ENCODE assay signal across 19 cellular contexts in genomic region chr19:19563348-19563848, GRCh38. TPM values are rescaled to one million over a fixed set of nuclear protein-coding genes. Genes with fewer than 3 reads are reported as not detected.
DNase-seq lines count a peak whose midpoint lies in the region; ATAC-seq and TF ChIP-seq lines count a peak whose summit lies in the region.
"Had no signal": no experiment of that assay in that cellular context is flagged by ENCODE, and none has a peak within 500 bp of the region (broad histone marks: within the 10 kb centered on the region; RNA-seq: fewer than 3 reads in every experiment).

No MANE protein-coding gene starts in this region.

- POLR2A ChIA-PET in Panc1 (lab: Charles Lee) = no interaction called here

- ATAC-seq in activated naive CD4-positive, alpha-beta T cell treated with anti-CD3 and anti-CD28 coated beads, Interleukin-2, amount 50 U/mL, for 72 hours = peak in 1 of 2 donors; percentile 16
- ATAC-seq in Panc1 = 0 out of 2 replicates have a peak, but pooled peaks have one; percentile 10

- no peaks in the 10 kb centered on the region for H3K9me3 ChIP-seq in Panc1 (ENCODE audit: control insufficient read depth, insufficient read depth, low read depth, low read length)
- H3K9me3 ChIP-seq: BE2C, MG63 had no signal

- H3K36me3 Mint-ChIP-seq in activated naive CD4-positive, alpha-beta T cell treated with anti-CD3 and anti-CD28 coated beads, Interleukin-2, amount 50 U/mL, for 72 hours = peaks cover 10 to 14% of the 10 kb centered on the region in 2 donors

- H3K27ac Mint-ChIP-seq in activated naive CD4-positive, alpha-beta T cell treated with anti-CD3 and anti-CD28 coated beads, Interleukin-2, amount 50 U/mL, for 72 hours = peak overlapping the region; percentile 81 to 84

- no peaks in the 10 kb centered on the region for H3K36me3 ChIP-seq in Panc1 (ENCODE audit: control insufficient read depth, insufficient read depth, low read length)
- H3K36me3 ChIP-seq: BE2C, MG63 had no signal

- no peak overlapping the region for H3K4me3 ChIP-seq in Panc1 (ENCODE audit: low read depth in 2 of 2, low read length in 2 of 2)
- H3K4me3 ChIP-seq: MG63, SK-N-MC had no signal

- CTCF ChIA-PET in Panc1 (lab: Charles Lee) = no interaction called here

- no peak for TF ChIP-seq CTCF in Panc1 (IDR thresholded peaks at IDR 0.05)

- no peaks in the 10 kb centered on the region for H3K27me3 ChIP-seq in Panc1 (ENCODE audit: control insufficient read depth, insufficient read depth, low read length)
- H3K27me3 ChIP-seq: BE2C, MG63 had no signal

- H3K4me1 ChIP-seq in Panc1 (ENCODE audit: control insufficient read depth, insufficient read depth, low read length) = no peaks in the 10 kb centered on the region
- H3K4me1 ChIP-seq: BE2C had no signal

- intact Hi-C loops in Panc1 (cut with micrococcal nuclease; ENCODE audit: unreplicated experiment) = no loop called here

- H3K9me3 Mint-ChIP-seq in activated naive CD4-positive, alpha-beta T cell treated with anti-CD3 and anti-CD28 coated beads, Interleukin-2, amount 50 U/mL, for 72 hours = no peaks in the 10 kb centered on the region

- BruUV-seq in Panc1 (replicated peaks; lab: Mats Ljungman, UMichigan) = no TSS peak

- in situ Hi-C loops in Panc1 (cut with HindIII; ENCODE audit: low pct_unique_long_range_greater_than_20kb, low sequenced_read_pairs) = no loop called here

- H3K27ac ChIP-seq in Panc1 (ENCODE audit: low read length) = no peak overlapping the region
- H3K27ac ChIP-seq: SK-N-MC had no signal

- no peak for DNase-seq in activated naive CD4-positive, alpha-beta T cell treated with anti-CD3 and anti-CD28 coated beads, Interleukin-2, amount 50 U/mL, for 72 hours (ENCODE audit: low spot score in 2 of 2)
- DNase-seq in activated naive CD4-positive, alpha-beta T cell treated with Interleukin-2 at 50 U/mL for 16 hours = no peak
- DNase-seq in Panc1 (ENCODE audit: low read depth, low spot score) = no peak
- peak; percentile 52 for DNase-seq in islet precursor cell
- no peak for DNase-seq in occipital lobe (lab: John Stamatoyannopoulos, UW)
- DNase-seq in SW480 (ENCODE audit: low spot score) = no peak
- no peak for DNase-seq in germinal center (ENCODE audit: low spot score)
- DNase-seq: BE2C, EL, GF-D8, Kasumi-1, MG63, NCI-H1417, NCI-H187, NCI-H446, NCI-H526, OCI-M1, SHP77 treated with DMSO at 0.1 percent for 48 hours had no signal

RNA-seq across cellular contexts. Expression of gene CILP2, which starts 25.3 kb away (rescaled TPM):
- total RNA-seq in activated naive CD4-positive, alpha-beta T cell treated with anti-CD3 and anti-CD28 coated beads, Interleukin-2, amount 50 U/mL, for 72 hours = under 1 TPM; 0.25 to 0.31 TPM
- total RNA-seq in Panc1 (2021; ENCODE audit: unreplicated experiment) (0.46 TPM), occipital lobe (0.62 TPM)
- polyA plus RNA-seq in Panc1 (2012; ENCODE audit: insufficient read length) = 0.78 TPM

RNA-seq across cellular contexts. Expression of gene YJEFN3, which starts 34.7 kb away (rescaled TPM):
- total RNA-seq in activated naive CD4-positive, alpha-beta T cell treated with anti-CD3 and anti-CD28 coated beads, Interleukin-2, amount 50 U/mL, for 72 hours = 10 to 100 TPM in 1 of 2 donors, 1 to 10 TPM in 1; 5.7 to 11.3 TPM
- 6.1 TPM for total RNA-seq in Panc1 (2021; ENCODE audit: unreplicated experiment)
- polyA plus RNA-seq in Panc1 (2012; ENCODE audit: insufficient read length) = 4.7 TPM
- total RNA-seq in occipital lobe = 1.6 TPM

RNA-seq across cellular contexts. Expression of gene NDUFA13, which starts 47.4 kb away (rescaled TPM):
- 100 to 1,000 TPM; 358 to 407 TPM for total RNA-seq in activated naive CD4-positive, alpha-beta T cell treated with anti-CD3 and anti-CD28 coated beads, Interleukin-2, amount 50 U/mL, for 72 hours
- total RNA-seq in Panc1 (2021; ENCODE audit: unreplicated experiment) (287 TPM), occipital lobe (60.4 TPM)
- polyA plus RNA-seq in Panc1 (2012; ENCODE audit: insufficient read length) = 549 TPM

RNA-seq across cellular contexts. Expression of gene TSSK6, which starts 48.0 kb away (rescaled TPM):
- 1 to 10 TPM; 3.8 to 5.5 TPM for total RNA-seq in activated naive CD4-positive, alpha-beta T cell treated with anti-CD3 and anti-CD28 coated beads, Interleukin-2, amount 50 U/mL, for 72 hours
- total RNA-seq in Panc1 (2021; ENCODE audit: unreplicated experiment) = 1.8 TPM
- 4.2 TPM for polyA plus RNA-seq in Panc1 (2012; ENCODE audit: insufficient read length)
- 1.2 TPM for total RNA-seq in occipital lobe

RNA-seq across cellular contexts. Expression of gene PBX4, which starts 55.1 kb away (rescaled TPM):
- total RNA-seq in activated naive CD4-positive, alpha-beta T cell treated with anti-CD3 and anti-CD28 coated beads, Interleukin-2, amount 50 U/mL, for 72 hours = 10 to 100 TPM; 27.6 to 37.3 TPM
- total RNA-seq in Panc1 (2021; ENCODE audit: unreplicated experiment) (8.3 TPM), occipital lobe (14.8 TPM)
- polyA plus RNA-seq in Panc1 (2012; ENCODE audit: insufficient read length) = 6.0 TPM
